In the genomic region with DNA sequence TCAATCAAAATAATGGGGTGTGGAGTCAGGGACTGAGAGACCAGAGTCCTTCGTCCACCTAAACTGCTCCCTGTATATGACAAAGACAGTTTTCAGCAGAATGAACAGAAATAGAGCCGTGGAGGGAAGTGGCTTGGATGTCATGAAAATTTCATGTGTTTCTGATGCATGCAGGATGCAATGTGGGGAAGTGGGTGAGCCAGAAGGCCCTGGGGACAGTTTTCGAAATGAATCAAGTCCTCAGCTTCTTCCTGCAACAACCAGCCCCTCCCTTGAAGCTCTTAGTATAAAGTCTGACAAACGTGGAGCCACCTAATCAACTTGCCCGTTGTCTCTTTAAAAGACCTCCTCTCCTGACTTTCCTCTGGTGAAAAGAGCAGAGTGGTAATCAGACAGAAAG, we compare ENCODE assay signal across 1 cellular context.
TF ChIP-seq lines count a peak whose summit lies in the region.

No MANE protein-coding gene starts in this region.

TF ChIP-seq in GM23338, 12 proteins besides CTCF, POLR2A, EP300 and RAD21 (continued from another document):
- TF ChIP-seq, protein P1, sequence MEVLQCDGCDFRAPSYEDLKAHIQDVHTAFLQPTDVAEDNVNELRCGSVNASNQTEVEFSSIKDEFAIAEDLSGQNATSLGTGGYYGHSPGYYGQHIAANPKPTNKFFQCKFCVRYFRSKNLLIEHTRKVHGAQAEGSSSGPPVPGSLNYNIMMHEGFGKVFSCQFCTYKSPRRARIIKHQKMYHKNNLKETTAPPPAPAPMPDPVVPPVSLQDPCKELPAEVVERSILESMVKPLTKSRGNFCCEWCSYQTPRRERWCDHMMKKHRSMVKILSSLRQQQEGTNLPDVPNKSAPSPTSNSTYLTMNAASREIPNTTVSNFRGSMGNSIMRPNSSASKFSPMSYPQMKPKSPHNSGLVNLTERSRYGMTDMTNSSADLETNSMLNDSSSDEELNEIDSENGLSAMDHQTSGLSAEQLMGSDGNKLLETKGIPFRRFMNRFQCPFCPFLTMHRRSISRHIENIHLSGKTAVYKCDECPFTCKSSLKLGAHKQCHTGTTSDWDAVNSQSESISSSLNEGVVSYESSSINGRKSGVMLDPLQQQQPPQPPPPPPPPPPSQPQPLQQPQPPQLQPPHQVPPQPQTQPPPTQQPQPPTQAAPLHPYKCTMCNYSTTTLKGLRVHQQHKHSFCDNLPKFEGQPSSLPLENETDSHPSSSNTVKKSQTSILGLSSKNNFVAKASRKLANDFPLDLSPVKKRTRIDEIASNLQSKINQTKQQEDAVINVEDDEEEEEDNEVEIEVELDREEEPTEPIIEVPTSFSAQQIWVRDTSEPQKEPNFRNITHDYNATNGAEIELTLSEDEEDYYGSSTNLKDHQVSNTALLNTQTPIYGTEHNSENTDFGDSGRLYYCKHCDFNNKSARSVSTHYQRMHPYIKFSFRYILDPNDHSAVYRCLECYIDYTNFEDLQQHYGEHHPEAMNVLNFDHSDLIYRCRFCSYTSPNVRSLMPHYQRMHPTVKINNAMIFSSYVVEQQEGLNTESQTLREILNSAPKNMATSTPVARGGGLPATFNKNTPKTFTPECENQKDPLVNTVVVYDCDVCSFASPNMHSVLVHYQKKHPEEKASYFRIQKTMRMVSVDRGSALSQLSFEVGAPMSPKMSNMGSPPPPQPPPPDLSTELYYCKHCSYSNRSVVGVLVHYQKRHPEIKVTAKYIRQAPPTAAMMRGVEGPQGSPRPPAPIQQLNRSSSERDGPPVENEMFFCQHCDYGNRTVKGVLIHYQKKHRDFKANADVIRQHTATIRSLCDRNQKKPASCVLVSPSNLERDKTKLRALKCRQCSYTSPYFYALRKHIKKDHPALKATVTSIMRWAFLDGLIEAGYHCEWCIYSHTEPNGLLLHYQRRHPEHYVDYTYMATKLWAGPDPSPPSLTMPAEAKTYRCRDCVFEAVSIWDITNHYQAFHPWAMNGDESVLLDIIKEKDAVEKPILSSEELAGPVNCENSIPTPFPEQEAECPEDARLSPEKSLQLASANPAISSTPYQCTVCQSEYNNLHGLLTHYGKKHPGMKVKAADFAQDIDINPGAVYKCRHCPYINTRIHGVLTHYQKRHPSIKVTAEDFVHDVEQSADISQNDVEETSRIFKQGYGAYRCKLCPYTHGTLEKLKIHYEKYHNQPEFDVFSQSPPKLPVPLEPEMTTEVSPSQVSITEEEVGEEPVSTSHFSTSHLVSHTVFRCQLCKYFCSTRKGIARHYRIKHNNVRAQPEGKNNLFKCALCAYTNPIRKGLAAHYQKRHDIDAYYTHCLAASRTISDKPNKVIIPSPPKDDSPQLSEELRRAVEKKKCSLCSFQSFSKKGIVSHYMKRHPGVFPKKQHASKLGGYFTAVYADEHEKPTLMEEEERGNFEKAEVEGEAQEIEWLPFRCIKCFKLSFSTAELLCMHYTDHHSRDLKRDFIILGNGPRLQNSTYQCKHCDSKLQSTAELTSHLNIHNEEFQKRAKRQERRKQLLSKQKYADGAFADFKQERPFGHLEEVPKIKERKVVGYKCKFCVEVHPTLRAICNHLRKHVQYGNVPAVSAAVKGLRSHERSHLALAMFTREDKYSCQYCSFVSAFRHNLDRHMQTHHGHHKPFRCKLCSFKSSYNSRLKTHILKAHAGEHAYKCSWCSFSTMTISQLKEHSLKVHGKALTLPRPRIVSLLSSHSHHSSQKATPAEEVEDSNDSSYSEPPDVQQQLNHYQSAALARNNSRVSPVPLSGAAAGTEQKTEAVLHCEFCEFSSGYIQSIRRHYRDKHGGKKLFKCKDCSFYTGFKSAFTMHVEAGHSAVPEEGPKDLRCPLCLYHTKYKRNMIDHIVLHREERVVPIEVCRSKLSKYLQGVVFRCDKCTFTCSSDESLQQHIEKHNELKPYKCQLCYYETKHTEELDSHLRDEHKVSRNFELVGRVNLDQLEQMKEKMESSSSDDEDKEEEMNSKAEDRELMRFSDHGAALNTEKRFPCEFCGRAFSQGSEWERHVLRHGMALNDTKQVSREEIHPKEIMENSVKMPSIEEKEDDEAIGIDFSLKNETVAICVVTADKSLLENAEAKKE (CRISPR knock-in tag; IDR thresholded peaks at IDR 0.05) = no peak
- TF ChIP-seq, protein P2, sequence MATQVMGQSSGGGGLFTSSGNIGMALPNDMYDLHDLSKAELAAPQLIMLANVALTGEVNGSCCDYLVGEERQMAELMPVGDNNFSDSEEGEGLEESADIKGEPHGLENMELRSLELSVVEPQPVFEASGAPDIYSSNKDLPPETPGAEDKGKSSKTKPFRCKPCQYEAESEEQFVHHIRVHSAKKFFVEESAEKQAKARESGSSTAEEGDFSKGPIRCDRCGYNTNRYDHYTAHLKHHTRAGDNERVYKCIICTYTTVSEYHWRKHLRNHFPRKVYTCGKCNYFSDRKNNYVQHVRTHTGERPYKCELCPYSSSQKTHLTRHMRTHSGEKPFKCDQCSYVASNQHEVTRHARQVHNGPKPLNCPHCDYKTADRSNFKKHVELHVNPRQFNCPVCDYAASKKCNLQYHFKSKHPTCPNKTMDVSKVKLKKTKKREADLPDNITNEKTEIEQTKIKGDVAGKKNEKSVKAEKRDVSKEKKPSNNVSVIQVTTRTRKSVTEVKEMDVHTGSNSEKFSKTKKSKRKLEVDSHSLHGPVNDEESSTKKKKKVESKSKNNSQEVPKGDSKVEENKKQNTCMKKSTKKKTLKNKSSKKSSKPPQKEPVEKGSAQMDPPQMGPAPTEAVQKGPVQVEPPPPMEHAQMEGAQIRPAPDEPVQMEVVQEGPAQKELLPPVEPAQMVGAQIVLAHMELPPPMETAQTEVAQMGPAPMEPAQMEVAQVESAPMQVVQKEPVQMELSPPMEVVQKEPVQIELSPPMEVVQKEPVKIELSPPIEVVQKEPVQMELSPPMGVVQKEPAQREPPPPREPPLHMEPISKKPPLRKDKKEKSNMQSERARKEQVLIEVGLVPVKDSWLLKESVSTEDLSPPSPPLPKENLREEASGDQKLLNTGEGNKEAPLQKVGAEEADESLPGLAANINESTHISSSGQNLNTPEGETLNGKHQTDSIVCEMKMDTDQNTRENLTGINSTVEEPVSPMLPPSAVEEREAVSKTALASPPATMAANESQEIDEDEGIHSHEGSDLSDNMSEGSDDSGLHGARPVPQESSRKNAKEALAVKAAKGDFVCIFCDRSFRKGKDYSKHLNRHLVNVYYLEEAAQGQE (IDR thresholded peaks at IDR 0.05; ENCODE audit: unreplicated experiment) = no peak
- no peak for TF ChIP-seq NANOG (IDR thresholded peaks at IDR 0.05; ENCODE audit: borderline replicate concordance)
